In the genomic region with DNA sequence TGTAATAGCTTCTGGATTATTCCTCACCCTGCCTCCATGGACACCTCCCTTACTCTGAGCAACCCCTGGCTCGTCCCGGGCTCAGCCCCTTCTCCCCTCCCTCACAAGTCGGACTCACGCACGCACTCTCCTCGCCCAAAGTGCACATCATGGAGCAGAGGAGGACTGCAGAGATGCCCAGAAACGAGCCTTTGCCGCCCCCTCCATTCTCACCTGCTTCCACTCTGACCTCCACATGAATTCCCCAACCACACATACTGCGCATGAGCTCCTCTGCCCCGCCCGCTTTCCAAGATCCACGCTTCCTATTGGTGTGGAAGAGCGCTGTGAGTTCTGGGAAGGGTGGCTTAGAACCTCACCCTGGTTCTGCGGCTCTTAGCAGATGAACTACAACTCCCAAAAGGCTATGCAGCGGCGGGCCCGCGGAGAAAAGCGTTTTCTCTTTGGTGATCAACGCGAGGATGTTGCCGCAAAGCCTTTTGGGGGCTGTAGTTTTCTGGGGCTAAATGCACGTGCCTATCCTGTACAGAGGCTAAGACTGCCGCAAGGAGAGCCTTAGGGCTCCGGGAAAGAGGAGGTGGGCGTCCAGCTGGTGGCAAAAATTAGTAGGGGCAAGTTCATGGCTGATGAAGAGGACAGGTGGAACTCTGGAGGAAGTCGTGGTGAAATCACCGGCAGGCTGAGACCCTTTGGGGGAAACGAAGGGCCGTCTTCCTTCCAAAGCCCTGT, we compare ENCODE assay signal across 1 cellular context.
TF ChIP-seq lines count a peak whose summit lies in the region.

Gene PHB1, minus strand, starts transcription at position 261 of the 729 bp plus-strand sequence. CDS start 1,618 bp downstream, outside the sequence.

TF ChIP-seq in K562, 482 proteins besides CTCF, POLR2A, EP300 and RAD21 (continued from another document and continues in another):
- TF ChIP-seq RREB1 (CRISPR knock-in tag; IDR thresholded peaks at IDR 0.05) (no peak), ZBTB8A (IDR thresholded peaks at IDR 0.05; ENCODE audit: partially characterized antibody) (peak; percentile 55), TGIF2 (CRISPR knock-in tag; IDR thresholded peaks at IDR 0.05) (no peak), ZNF644 (tag; IDR thresholded peaks at IDR 0.05; ENCODE audit: low read depth) (peak; percentile 96), KLF6 (CRISPR knock-in tag; IDR thresholded peaks at IDR 0.05; ENCODE audit: borderline replicate concordance) (peak; percentile 54; the same call in 1 of the 2 replicates), ZNF197 (CRISPR knock-in tag; IDR thresholded peaks at IDR 0.05; ENCODE audit: low read depth) (peak; percentile 96), ZBTB9 (CRISPR knock-in tag; IDR thresholded peaks at IDR 0.05) (0 out of 2 replicates have a peak, but pooled peaks have one; percentile 52), MYBL2 (IDR thresholded peaks at IDR 0.05; ENCODE audit: low read depth) (no peak), MYBL2 (CRISPR knock-in tag; IDR thresholded peaks at IDR 0.05; ENCODE audit: borderline replicate concordance) (no peak), E2F6 (IDR thresholded peaks at IDR 0.05; ENCODE audit: borderline replicate concordance in 1 of 2, extremely low read depth in 1 of 2, insufficient read depth in 1 of 2, insufficient read length in 1 of 2, low read depth in 1 of 2, low read length in 1 of 2, poor library complexity in 1 of 2, severe bottlenecking in 1 of 2) (peak; percentile 5 to 33), BRD4 (IDR thresholded peaks at IDR 0.05) (no peak), ZNF175 (CRISPR knock-in tag; IDR thresholded peaks at IDR 0.05; ENCODE audit: low read depth) (peak; percentile 92), POLR2G (IDR thresholded peaks at IDR 0.05; ENCODE audit: low read depth, low read length) (peak; percentile 59), NFYB (IDR thresholded peaks at IDR 0.05; ENCODE audit: extremely low read depth, insufficient read length) (peak; percentile 70), KDM5B (IDR thresholded peaks at IDR 0.05; ENCODE audit: insufficient replicate concordance, low read depth, low read length) (peak; percentile 78), ZNF57 (CRISPR knock-in tag; IDR thresholded peaks at IDR 0.05) (no peak), ZFX (CRISPR knock-in tag; IDR thresholded peaks at IDR 0.05) (peak; percentile 41; the same call in 1 of the 2 replicates), ELF4 (CRISPR knock-in tag; IDR thresholded peaks at IDR 0.05) (no peak), ESRRA (IDR thresholded peaks at IDR 0.05; ENCODE audit: borderline replicate concordance, low read depth) (0 out of 2 replicates have a peak, but pooled peaks have one; percentile 45), JUNB (CRISPR knock-in tag; conservative IDR thresholded peaks at IDR 0.05) (no peak), ZNF354B (CRISPR knock-in tag; IDR thresholded peaks at IDR 0.05) (no peak), TFAM (CRISPR knock-in tag; conservative IDR thresholded peaks at IDR 0.05) (no peak), KLF10 (CRISPR knock-in tag; IDR thresholded peaks at IDR 0.05) (no peak), HIVEP1 (CRISPR knock-in tag; IDR thresholded peaks at IDR 0.05) (no peak), ZNF507 (tag; conservative IDR thresholded peaks at IDR 0.05) (no peak), ZNF212 (CRISPR knock-in tag; IDR thresholded peaks at IDR 0.05) (no peak), THRAP3 (IDR thresholded peaks at IDR 0.05; ENCODE audit: borderline replicate concordance) (no peak), HNRNPUL1 (IDR thresholded peaks at IDR 0.05; ENCODE audit: low read length) (no peak), FOS (IDR thresholded peaks at IDR 0.05; ENCODE audit: extremely low read depth, insufficient read length) (peak; percentile 56), ATF6 (CRISPR knock-in tag; IDR thresholded peaks at IDR 0.05) (no peak), PHF20 (IDR thresholded peaks at IDR 0.05; ENCODE audit: partially characterized antibody) (peak; percentile 52), ATF4 (CRISPR knock-in tag; IDR thresholded peaks at IDR 0.05) (peak; percentile 26; the same call in 1 of the 2 replicates), BACH1 (tag; IDR thresholded peaks at IDR 0.05) (peak; percentile 77; the same call in 1 of the 2 replicates), SIX5 (IDR thresholded peaks at IDR 0.05; ENCODE audit: borderline replicate concordance in 1 of 2, insufficient read depth in 1 of 2, low read depth in 1 of 2, low read length in 2 of 2) (peak; percentile 97 to 99), ATF1 (CRISPR knock-in tag; IDR thresholded peaks at IDR 0.05) (no peak), ATF1 (tag; IDR thresholded peaks at IDR 0.05) (peak; percentile 84), SMAD2 (IDR thresholded peaks at IDR 0.05; ENCODE audit: low read depth, low read length) (peak; percentile 95; the same call in 1 of the 2 replicates), ELF1 (tag; IDR thresholded peaks at IDR 0.05) (0 out of 2 replicates have a peak, but pooled peaks have one; percentile 5), DDX20 (tag; IDR thresholded peaks at IDR 0.05; ENCODE audit: low read depth) (0 out of 2 replicates have a peak, but pooled peaks have one; percentile 21), ZNF408 (CRISPR knock-in tag; IDR thresholded peaks at IDR 0.05; ENCODE audit: low read depth) (no peak), ZNF695 (CRISPR knock-in tag; IDR thresholded peaks at IDR 0.05) (no peak), HDAC1 (IDR thresholded peaks at IDR 0.05) (peak in 1 of 2 experiments; percentile 92; a peak in 2 of 4 replicates), RBM15 (IDR thresholded peaks at IDR 0.05; ENCODE audit: insufficient read depth, low read length) (no peak), DACH1 (IDR thresholded peaks at IDR 0.05; ENCODE audit: partially characterized antibody) (no peak)
- TF ChIP-seq, protein P1, sequence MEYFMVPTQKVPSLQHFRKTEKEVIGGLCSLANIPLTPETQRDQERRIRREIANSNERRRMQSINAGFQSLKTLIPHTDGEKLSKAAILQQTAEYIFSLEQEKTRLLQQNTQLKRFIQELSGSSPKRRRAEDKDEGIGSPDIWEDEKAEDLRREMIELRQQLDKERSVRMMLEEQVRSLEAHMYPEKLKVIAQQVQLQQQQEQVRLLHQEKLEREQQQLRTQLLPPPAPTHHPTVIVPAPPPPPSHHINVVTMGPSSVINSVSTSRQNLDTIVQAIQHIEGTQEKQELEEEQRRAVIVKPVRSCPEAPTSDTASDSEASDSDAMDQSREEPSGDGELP (CRISPR knock-in tag; IDR thresholded peaks at IDR 0.05; ENCODE audit: borderline replicate concordance), result peak; percentile 79
- TF ChIP-seq, protein P2, sequence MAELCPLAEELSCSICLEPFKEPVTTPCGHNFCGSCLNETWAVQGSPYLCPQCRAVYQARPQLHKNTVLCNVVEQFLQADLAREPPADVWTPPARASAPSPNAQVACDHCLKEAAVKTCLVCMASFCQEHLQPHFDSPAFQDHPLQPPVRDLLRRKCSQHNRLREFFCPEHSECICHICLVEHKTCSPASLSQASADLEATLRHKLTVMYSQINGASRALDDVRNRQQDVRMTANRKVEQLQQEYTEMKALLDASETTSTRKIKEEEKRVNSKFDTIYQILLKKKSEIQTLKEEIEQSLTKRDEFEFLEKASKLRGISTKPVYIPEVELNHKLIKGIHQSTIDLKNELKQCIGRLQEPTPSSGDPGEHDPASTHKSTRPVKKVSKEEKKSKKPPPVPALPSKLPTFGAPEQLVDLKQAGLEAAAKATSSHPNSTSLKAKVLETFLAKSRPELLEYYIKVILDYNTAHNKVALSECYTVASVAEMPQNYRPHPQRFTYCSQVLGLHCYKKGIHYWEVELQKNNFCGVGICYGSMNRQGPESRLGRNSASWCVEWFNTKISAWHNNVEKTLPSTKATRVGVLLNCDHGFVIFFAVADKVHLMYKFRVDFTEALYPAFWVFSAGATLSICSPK (IDR thresholded peaks at IDR 0.05; ENCODE audit: borderline replicate concordance), result no peak
- TF ChIP-seq, protein P3, sequence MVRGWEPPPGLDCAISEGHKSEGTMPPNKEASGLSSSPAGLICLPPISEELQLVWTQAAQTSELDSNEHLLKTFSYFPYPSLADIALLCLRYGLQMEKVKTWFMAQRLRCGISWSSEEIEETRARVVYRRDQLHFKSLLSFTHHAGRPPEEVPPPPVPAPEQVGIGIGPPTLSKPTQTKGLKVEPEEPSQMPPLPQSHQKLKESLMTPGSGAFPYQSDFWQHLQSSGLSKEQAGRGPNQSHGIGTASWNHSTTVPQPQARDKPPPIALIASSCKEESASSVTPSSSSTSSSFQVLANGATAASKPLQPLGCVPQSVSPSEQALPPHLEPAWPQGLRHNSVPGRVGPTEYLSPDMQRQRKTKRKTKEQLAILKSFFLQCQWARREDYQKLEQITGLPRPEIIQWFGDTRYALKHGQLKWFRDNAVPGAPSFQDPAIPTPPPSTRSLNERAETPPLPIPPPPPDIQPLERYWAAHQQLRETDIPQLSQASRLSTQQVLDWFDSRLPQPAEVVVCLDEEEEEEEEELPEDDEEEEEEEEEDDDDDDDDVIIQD (CRISPR knock-in tag; IDR thresholded peaks at IDR 0.05), result no peak
- TF ChIP-seq, protein P4, sequence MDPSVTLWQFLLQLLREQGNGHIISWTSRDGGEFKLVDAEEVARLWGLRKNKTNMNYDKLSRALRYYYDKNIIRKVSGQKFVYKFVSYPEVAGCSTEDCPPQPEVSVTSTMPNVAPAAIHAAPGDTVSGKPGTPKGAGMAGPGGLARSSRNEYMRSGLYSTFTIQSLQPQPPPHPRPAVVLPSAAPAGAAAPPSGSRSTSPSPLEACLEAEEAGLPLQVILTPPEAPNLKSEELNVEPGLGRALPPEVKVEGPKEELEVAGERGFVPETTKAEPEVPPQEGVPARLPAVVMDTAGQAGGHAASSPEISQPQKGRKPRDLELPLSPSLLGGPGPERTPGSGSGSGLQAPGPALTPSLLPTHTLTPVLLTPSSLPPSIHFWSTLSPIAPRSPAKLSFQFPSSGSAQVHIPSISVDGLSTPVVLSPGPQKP (CRISPR knock-in tag; IDR thresholded peaks at IDR 0.05), result no peak
